2 cellular contexts compared by ENCODE assay signal in the genomic region with DNA sequence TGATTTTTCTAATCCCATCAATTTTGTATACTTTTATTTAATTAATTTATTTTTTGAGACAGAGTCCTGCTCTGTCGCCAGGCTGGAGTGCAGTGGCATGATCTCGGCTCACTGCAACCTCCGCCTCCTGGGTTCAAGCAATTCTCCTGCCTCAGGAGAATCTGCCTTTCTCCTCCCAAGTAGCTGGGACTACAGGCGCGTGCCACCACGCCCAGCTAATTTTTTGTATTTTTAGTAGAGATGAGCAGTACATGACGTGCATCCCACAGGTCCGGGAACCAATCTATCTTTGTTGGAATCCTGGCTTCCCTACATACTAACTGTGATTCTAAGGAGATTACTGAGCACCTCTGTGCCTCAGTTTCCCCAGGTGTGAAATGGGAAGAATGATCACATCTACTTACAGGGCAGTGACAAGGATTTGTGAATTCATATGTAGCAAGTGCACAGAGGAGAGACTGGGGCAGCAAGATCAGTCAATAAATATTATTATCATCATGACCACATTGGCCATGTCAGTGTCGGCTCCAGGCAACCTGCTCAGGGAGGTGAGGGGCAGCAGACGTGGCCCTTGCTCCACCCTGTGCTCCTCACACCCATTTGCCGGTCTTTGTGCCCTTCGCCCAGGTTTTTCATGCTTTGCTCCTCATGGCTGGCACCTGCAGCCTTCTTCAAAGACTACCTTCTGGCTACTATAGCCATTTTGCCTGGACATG.
TF ChIP-seq lines count a peak whose summit lies in the region.

No MANE protein-coding gene starts in this region.

TF ChIP-seq in A549, 52 proteins besides CTCF, POLR2A, EP300 and RAD21 (continued from another document and continues in another):
- TF ChIP-seq TP53 (CRISPR knock-in tag; IDR thresholded peaks at IDR 0.05), result peak; percentile 4
- peak; percentile 30; the same call in 1 of the 2 replicates for TF ChIP-seq ATOH8 (CRISPR knock-in tag; IDR thresholded peaks at IDR 0.05; ENCODE audit: low read depth)
- peak; percentile 95 for TF ChIP-seq EHF (CRISPR knock-in tag; IDR thresholded peaks at IDR 0.05)
- no peak for TF ChIP-seq HES2 (IDR thresholded peaks at IDR 0.05)
- TF ChIP-seq HMGXB4 (CRISPR knock-in tag; IDR thresholded peaks at IDR 0.05; ENCODE audit: borderline replicate concordance), result peak; percentile 47; the same call in 1 of the 2 replicates
- TF ChIP-seq FOSL2 (IDR thresholded peaks at IDR 0.05), result no peak
- TF ChIP-seq FOSL2 (CRISPR knock-in tag; IDR thresholded peaks at IDR 0.05), result peak; percentile 36; the same call in 1 of the 2 replicates
- TF ChIP-seq MAZ (IDR thresholded peaks at IDR 0.05; ENCODE audit: borderline replicate concordance, low read depth, low read length), result no peak
- no peak for TF ChIP-seq NR3C1 (IDR thresholded peaks at IDR 0.05)
- TF ChIP-seq ZSCAN20 (CRISPR knock-in tag; IDR thresholded peaks at IDR 0.05), result peak; percentile 88; the same call in 1 of the 2 replicates
- peak; percentile 20 for TF ChIP-seq BCL3 (IDR thresholded peaks at IDR 0.05)
- TF ChIP-seq FOSB (CRISPR knock-in tag; IDR thresholded peaks at IDR 0.05), result peak; percentile 61; the same call in 1 of the 2 replicates
- peak; percentile 67; the same call in 1 of the 2 replicates for TF ChIP-seq CHD4 (IDR thresholded peaks at IDR 0.05; ENCODE audit: borderline replicate concordance)
- TF ChIP-seq RARB (CRISPR knock-in tag; IDR thresholded peaks at IDR 0.05), result peak; percentile 59
- peak; percentile 95 for TF ChIP-seq HOXA7 (CRISPR knock-in tag; IDR thresholded peaks at IDR 0.05)
- TF ChIP-seq KDM1A (IDR thresholded peaks at IDR 0.05; ENCODE audit: low read depth), result peak; percentile 67; the same call in 1 of the 2 replicates
- peak; percentile 92; the same call in 1 of the 2 replicates for TF ChIP-seq ZNF302 (CRISPR knock-in tag; IDR thresholded peaks at IDR 0.05)
- TF ChIP-seq, protein P1, sequence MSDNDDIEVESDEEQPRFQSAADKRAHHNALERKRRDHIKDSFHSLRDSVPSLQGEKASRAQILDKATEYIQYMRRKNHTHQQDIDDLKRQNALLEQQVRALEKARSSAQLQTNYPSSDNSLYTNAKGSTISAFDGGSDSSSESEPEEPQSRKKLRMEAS (IDR thresholded peaks at IDR 0.05), result 0 out of 2 replicates have a peak, but pooled peaks have one; percentile 43
- peak; percentile 59; the same call in 1 of the 2 replicates for TF ChIP-seq ESRRA (IDR thresholded peaks at IDR 0.05; ENCODE audit: borderline replicate concordance, low read length)
- TF ChIP-seq MYC (IDR thresholded peaks at IDR 0.05; ENCODE audit: borderline replicate concordance, low read length), result 0 out of 2 replicates have a peak, but pooled peaks have one; percentile 36
- peak; percentile 89 for TF ChIP-seq HOXB5 (CRISPR knock-in tag; IDR thresholded peaks at IDR 0.05)
- TF ChIP-seq, protein P2, sequence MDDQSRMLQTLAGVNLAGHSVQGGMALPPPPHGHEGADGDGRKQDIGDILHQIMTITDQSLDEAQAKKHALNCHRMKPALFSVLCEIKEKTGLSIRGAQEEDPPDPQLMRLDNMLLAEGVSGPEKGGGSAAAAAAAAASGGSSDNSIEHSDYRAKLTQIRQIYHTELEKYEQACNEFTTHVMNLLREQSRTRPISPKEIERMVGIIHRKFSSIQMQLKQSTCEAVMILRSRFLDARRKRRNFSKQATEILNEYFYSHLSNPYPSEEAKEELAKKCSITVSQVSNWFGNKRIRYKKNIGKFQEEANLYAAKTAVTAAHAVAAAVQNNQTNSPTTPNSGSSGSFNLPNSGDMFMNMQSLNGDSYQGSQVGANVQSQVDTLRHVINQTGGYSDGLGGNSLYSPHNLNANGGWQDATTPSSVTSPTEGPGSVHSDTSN (IDR thresholded peaks at IDR 0.05), result peak; percentile 69
- TF ChIP-seq POLR2AphosphoS2 (conservative IDR thresholded peaks at IDR 0.05; ENCODE audit: low read length), result peak; percentile 72; the same call in 1 of the 2 replicates
- no peak for TF ChIP-seq EHMT2 (IDR thresholded peaks at IDR 0.05; ENCODE audit: low read depth)
- TF ChIP-seq HEYL (CRISPR knock-in tag; IDR thresholded peaks at IDR 0.05), result 0 out of 2 replicates have a peak, but pooled peaks have one; percentile 83
- peak; percentile 17 for TF ChIP-seq CHD2 (IDR thresholded peaks at IDR 0.05; ENCODE audit: low read length, partially characterized antibody)
- TF ChIP-seq CBX2 (IDR thresholded peaks at IDR 0.05; ENCODE audit: borderline replicate concordance, low read depth), result no peak
- TF ChIP-seq JUN (IDR thresholded peaks at IDR 0.05), result peak; percentile 73 to 89
- TF ChIP-seq NPAS2 (CRISPR knock-in tag; IDR thresholded peaks at IDR 0.05; ENCODE audit: borderline replicate concordance), result peak; percentile 69; the same call in 1 of the 2 replicates
- TF ChIP-seq GATA3 (IDR thresholded peaks at IDR 0.05; ENCODE audit: borderline replicate concordance), result peak; percentile 54
- peak; percentile 55 for TF ChIP-seq TFCP2L1 (CRISPR knock-in tag; IDR thresholded peaks at IDR 0.05)

TF ChIP-seq in HCT116, 20 proteins besides CTCF, POLR2A, EP300 and RAD21 (continued from another document):
- TF ChIP-seq EZH2 (IDR thresholded peaks at IDR 0.05) (no peak), CBX3 (IDR thresholded peaks at IDR 0.05; ENCODE audit: low read depth) (no peak), SRF (IDR thresholded peaks at IDR 0.05; ENCODE audit: low read depth) (no peak), ELF1 (IDR thresholded peaks at IDR 0.05; ENCODE audit: borderline replicate concordance, low read depth) (no peak), SP1 (IDR thresholded peaks at IDR 0.05; ENCODE audit: low read depth) (no peak), YY1 (IDR thresholded peaks at IDR 0.05; ENCODE audit: extremely low read depth, insufficient replicate concordance, low read depth, low read length) (no peak), TCF7L2 (IDR thresholded peaks at IDR 0.05; ENCODE audit: borderline replicate concordance, extremely low read depth, insufficient read depth, insufficient read length) (no peak), REST (IDR thresholded peaks at IDR 0.05; ENCODE audit: low read depth) (no peak), CEBPB (IDR thresholded peaks at IDR 0.05; ENCODE audit: low read depth) (no peak)
- TF ChIP-seq, protein P3, sequence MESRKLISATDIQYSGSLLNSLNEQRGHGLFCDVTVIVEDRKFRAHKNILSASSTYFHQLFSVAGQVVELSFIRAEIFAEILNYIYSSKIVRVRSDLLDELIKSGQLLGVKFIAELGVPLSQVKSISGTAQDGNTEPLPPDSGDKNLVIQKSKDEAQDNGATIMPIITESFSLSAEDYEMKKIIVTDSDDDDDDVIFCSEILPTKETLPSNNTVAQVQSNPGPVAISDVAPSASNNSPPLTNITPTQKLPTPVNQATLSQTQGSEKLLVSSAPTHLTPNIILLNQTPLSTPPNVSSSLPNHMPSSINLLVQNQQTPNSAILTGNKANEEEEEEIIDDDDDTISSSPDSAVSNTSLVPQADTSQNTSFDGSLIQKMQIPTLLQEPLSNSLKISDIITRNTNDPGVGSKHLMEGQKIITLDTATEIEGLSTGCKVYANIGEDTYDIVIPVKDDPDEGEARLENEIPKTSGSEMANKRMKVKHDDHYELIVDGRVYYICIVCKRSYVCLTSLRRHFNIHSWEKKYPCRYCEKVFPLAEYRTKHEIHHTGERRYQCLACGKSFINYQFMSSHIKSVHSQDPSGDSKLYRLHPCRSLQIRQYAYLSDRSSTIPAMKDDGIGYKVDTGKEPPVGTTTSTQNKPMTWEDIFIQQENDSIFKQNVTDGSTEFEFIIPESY (IDR thresholded peaks at IDR 0.05; ENCODE audit: extremely low read depth, insufficient replicate concordance, low read length), result no peak
